Comparison of ENCODE assay signal across 14 cellular contexts in genomic region chr14:63467440-63468072, GRCh38.
"Had no signal": no experiment of that assay in that cellular context is flagged by ENCODE, and none has a peak within 500 bp of the region (broad histone marks: within the 10 kb centered on the region; RNA-seq: fewer than 3 reads in every experiment).

No MANE protein-coding gene starts in this region.

- H3K9me3 Mint-ChIP-seq: activated CD4-positive, alpha-beta memory T cell treated with anti-CD3 and anti-CD28 coated beads, Interleukin-2, amount 10 ng/mL, durations not matched to agents 7 days and 5 days; activated naive CD4-positive, alpha-beta T cell treated with anti-CD3 and anti-CD28 coated beads for 36 hours; memory B cell; T-helper 2 cell treated with Interferon-gamma antibody and Interleukin-4, amounts not matched to agents 5 μg/mL and 100 μg/mL, for 36 hours had no signal

- H3K36me3 ChIP-seq: cardiac muscle cell, esophagus squamous epithelium, left ventricle myocardium inferior, thyroid gland, uterus had no signal

- H3K4me3 Mint-ChIP-seq: activated CD4-positive, alpha-beta memory T cell treated with anti-CD3 and anti-CD28 coated beads, Interleukin-2, amount 10 ng/mL, durations not matched to agents 7 days and 5 days; activated naive CD4-positive, alpha-beta T cell treated with anti-CD3 and anti-CD28 coated beads for 36 hours; memory B cell had no signal

- H3K27ac Mint-ChIP-seq: activated CD4-positive, alpha-beta memory T cell treated with anti-CD3 and anti-CD28 coated beads, Interleukin-2, amount 10 ng/mL, durations not matched to agents 7 days and 5 days; activated naive CD4-positive, alpha-beta T cell treated with anti-CD3 and anti-CD28 coated beads for 36 hours; T-helper 2 cell treated with Interferon-gamma antibody and Interleukin-4, amounts not matched to agents 5 μg/mL and 100 μg/mL, for 36 hours had no signal

- H3K27ac ChIP-seq: cardiac muscle cell, esophagus squamous epithelium, left ventricle myocardium inferior, thyroid gland, uterus had no signal

- H3K27me3 Mint-ChIP-seq: activated CD4-positive, alpha-beta memory T cell treated with anti-CD3 and anti-CD28 coated beads, Interleukin-2, amount 10 ng/mL, durations not matched to agents 7 days and 5 days; memory B cell had no signal

- DNase-seq: activated CD4-positive, alpha-beta memory T cell treated with anti-CD3 and anti-CD28 coated beads, Interleukin-2, amount 10 ng/mL, durations not matched to agents 7 days and 5 days; activated CD4-positive, alpha-beta T cell treated with anti-CD3 and anti-CD28 coated beads for 1 hour; activated CD8-positive, alpha-beta memory T cell treated with anti-CD3 and anti-CD28 coated beads, Interleukin-2, amount 50 U/mL, for 48 hours; activated naive CD4-positive, alpha-beta T cell treated with anti-CD3 and anti-CD28 coated beads for 36 hours; esophagus squamous epithelium; foreskin melanocyte; head of caudate nucleus; left ventricle myocardium inferior; retina; thyroid gland; uterus had no signal

- H3K4me3 ChIP-seq: cardiac muscle cell, esophagus squamous epithelium, left ventricle myocardium inferior, thyroid gland, uterus had no signal

- H3K9me3 ChIP-seq: esophagus squamous epithelium, left ventricle myocardium inferior, thyroid gland, uterus had no signal

- H3K27me3 ChIP-seq: cardiac muscle cell, esophagus squamous epithelium, thyroid gland, uterus had no signal
